ENCODE assay signal across 8 cellular contexts in the genomic region with DNA sequence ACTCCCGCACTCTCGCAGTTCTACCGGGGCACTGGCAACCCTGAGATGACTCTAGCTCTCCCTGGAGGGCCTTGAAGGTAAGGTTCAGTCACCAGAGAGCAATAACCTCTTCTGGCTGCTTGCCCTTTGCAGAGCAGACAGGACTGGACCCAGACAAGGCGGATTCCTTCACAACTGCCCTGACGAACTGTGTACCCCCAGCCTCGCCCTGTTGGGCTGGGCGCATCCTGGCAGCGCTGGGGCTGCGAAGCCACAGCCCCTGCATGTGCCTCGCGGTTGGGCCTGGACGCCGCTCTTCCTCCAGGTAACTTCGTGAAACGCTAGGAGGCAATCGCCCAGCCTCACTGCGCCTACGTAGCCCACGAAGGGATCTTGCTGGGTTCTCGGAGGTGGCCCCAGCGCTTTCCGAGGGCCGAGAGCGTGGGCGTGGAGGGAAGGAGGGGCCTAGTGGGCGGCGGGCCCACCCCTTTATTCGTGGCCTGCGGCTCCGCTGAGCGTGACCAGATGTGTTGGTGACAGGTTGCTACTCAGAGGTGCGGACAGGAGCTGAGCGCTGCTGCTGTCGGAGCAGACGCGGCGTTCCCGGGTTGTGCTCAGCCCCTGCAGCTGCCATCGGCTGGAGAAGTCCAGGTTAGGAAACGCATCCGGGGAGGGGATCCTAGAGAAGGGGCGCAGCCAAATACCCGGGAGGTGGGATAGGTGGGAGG. TPM values are rescaled to one million over a fixed set of nuclear protein-coding genes. Genes with fewer than 3 reads are reported as not detected.
DNase-seq lines count a peak whose midpoint lies in the region; ATAC-seq and TF ChIP-seq lines count a peak whose summit lies in the region.

No MANE protein-coding gene starts in this region.

- TF ChIP-seq CTCF in neural crest cell (conservative IDR thresholded peaks at IDR 0.05): no peak

- H3K27me3 Mint-ChIP-seq in T-helper 1 cell treated with Interleukin-12 subunit alpha and Interleukin-12 subunit beta and Interleukin-4 antibody, amounts not matched to agents 30 μg/mL and 1 μg/mL, for 36 hours (ENCODE audit: low read depth): peaks cover 25% of the 10 kb centered on the region
- H3K27me3 Mint-ChIP-seq in neural crest cell (ENCODE audit: low read depth): peaks cover 52% of the 10 kb centered on the region

- no peaks in the 10 kb centered on the region for H3K27me3 ChIP-seq in effector memory CD4-positive, alpha-beta T cell (replicated peaks; ENCODE audit: control insufficient read depth, insufficient read depth, low read length, poor library complexity, severe bottlenecking)

- no peaks in the 10 kb centered on the region for H3K36me3 ChIP-seq in effector memory CD4-positive, alpha-beta T cell (ENCODE audit: control insufficient read depth, insufficient read depth, low read length)

- H3K27ac Mint-ChIP-seq in T-helper 1 cell treated with Interleukin-12 subunit alpha and Interleukin-12 subunit beta and Interleukin-4 antibody, amounts not matched to agents 30 μg/mL and 1 μg/mL, for 36 hours: no peak overlapping the region
- H3K27ac Mint-ChIP-seq in neural crest cell (ENCODE audit: unreplicated experiment): no peak overlapping the region

- peaks cover 13% of the 10 kb centered on the region for H3K4me1 Mint-ChIP-seq in T-helper 1 cell treated with Interleukin-12 subunit alpha and Interleukin-12 subunit beta and Interleukin-4 antibody, amounts not matched to agents 30 μg/mL and 1 μg/mL, for 36 hours (ENCODE audit: low read depth)
- H3K4me1 Mint-ChIP-seq in neural crest cell: peaks cover 11% of the 10 kb centered on the region

- no peak overlapping the region for H3K27ac ChIP-seq in effector memory CD4-positive, alpha-beta T cell (ENCODE audit: insufficient read depth, low read length, poor library complexity, severe bottlenecking)

- ATAC-seq in HG03354 (IDR thresholded peaks at IDR 0.05; ENCODE audit: poor library complexity, severe bottlenecking, unreplicated experiment): no peak

- peak overlapping the region; percentile 61 for H3K4me3 ChIP-seq in effector memory CD4-positive, alpha-beta T cell (ENCODE audit: insufficient read depth, low read depth, low read length, poor library complexity, severe bottlenecking)

- peak overlapping the region; percentile 90 for H3K4me3 Mint-ChIP-seq in T-helper 1 cell treated with Interleukin-12 subunit alpha and Interleukin-12 subunit beta and Interleukin-4 antibody, amounts not matched to agents 30 μg/mL and 1 μg/mL, for 36 hours
- peak overlapping the region; percentile 65 for H3K4me3 Mint-ChIP-seq in neural crest cell

- no peaks in the 10 kb centered on the region for H3K9me3 ChIP-seq in effector memory CD4-positive, alpha-beta T cell (ENCODE audit: control insufficient read depth, low read length)

- peaks cover 8% of the 10 kb centered on the region for H3K4me1 ChIP-seq in effector memory CD4-positive, alpha-beta T cell (ENCODE audit: control insufficient read depth, insufficient read depth, low read length, poor library complexity, severe bottlenecking)

- no peaks in the 10 kb centered on the region for H3K9me3 Mint-ChIP-seq in T-helper 1 cell treated with Interleukin-12 subunit alpha and Interleukin-12 subunit beta and Interleukin-4 antibody, amounts not matched to agents 30 μg/mL and 1 μg/mL, for 36 hours
- H3K9me3 Mint-ChIP-seq in neural crest cell: peaks cover 2% of the 10 kb centered on the region

- H3K36me3 Mint-ChIP-seq in T-helper 1 cell treated with Interleukin-12 subunit alpha and Interleukin-12 subunit beta and Interleukin-4 antibody, amounts not matched to agents 30 μg/mL and 1 μg/mL, for 36 hours (ENCODE audit: low read depth): peaks cover 2% of the 10 kb centered on the region
- no peaks in the 10 kb centered on the region for H3K36me3 Mint-ChIP-seq in neural crest cell (ENCODE audit: low read depth)

- peak; percentile 7 for DNase-seq in Daoy (ENCODE audit: low read depth)
- DNase-seq in effector memory CD4-positive, alpha-beta T cell: no peak
- no peak for DNase-seq in neural crest cell (ENCODE audit: low read depth, low spot score)
- no peak for DNase-seq in DMS79 (lab: John Stamatoyannopoulos, UW)
- DNase-seq in putamen (ENCODE audit: low spot score): no peak
- no peak for DNase-seq in NCI-H2227 treated with DMSO at 0.1 percent for 48 hours (lab: John Stamatoyannopoulos, UW)

RNA-seq across cellular contexts. Expression of a gene that starts 1.9 kb away (rescaled TPM):
- 2.2 and 12.3 TPM in 2 replicates for total RNA-seq in Daoy (2014; rRNA removed; shearing (Covaris generic))
- 4.5 TPM in 2 replicates for total RNA-seq in neural crest cell
